Comparison of ENCODE assay signal across 12 cellular contexts in the genomic region with DNA sequence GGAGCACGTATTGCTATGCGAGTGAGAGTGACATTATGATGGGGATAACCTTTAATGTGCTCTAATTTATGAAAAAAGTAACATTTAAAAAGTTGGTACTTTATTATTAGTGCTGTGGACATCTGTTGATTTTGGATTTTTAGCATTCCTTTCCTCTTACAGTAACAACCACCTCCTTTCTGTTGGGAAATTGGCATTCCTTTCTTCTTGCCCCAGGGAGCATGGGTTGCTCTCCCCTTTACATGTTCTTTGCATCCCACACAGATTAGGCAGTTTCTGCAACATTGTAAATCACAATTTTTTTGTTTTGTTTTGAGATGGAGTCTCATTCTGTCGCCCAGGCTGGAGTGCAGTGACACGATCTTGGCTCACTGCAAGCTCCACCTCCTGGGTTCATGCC.
A peak's percentile ranks its signal among the peaks of the same experiment; 100 is the strongest.
DNase-seq lines count a peak whose midpoint lies in the region; TF ChIP-seq lines count a peak whose summit lies in the region.
"Had no signal": no experiment of that assay in that cellular context is flagged by ENCODE, and none has a peak within 500 bp of the region (broad histone marks: within the 10 kb centered on the region; RNA-seq: fewer than 3 reads in every experiment).

No MANE protein-coding gene starts in this region.

- H3K36me3 Mint-ChIP-seq in type B pancreatic cell, result no peaks in the 10 kb centered on the region

- H3K9me3 Mint-ChIP-seq in type B pancreatic cell, result peaks cover 5% of the 10 kb centered on the region

- H3K27ac ChIP-seq in coronary artery, result no peak overlapping the region
- H3K27ac ChIP-seq: C4-2B, tibial artery had no signal

- H3K4me3 ChIP-seq in coronary artery, result no peak overlapping the region
- H3K4me3 ChIP-seq: tibial artery had no signal

- no peak overlapping the region for H3K27ac Mint-ChIP-seq in type B pancreatic cell

- no peaks in the 10 kb centered on the region for H3K27me3 Mint-ChIP-seq in type B pancreatic cell

- H3K4me1 Mint-ChIP-seq in type B pancreatic cell (ENCODE audit: unreplicated experiment), result no peaks in the 10 kb centered on the region

- TF ChIP-seq CTCF in type B pancreatic cell (conservative IDR thresholded peaks at IDR 0.05) (no peak), coronary artery (IDR thresholded peaks at IDR 0.05) (no peak)

- H3K4me3 Mint-ChIP-seq in type B pancreatic cell, result no peak overlapping the region

- peak; percentile 60 for DNase-seq in AG08396 (ENCODE audit: low spot score)
- DNase-seq in HT1080 (ENCODE audit: low read depth), result peak; percentile 47
- peak; percentile 62 for DNase-seq in amniotic epithelial cell (ENCODE audit: low read depth)
- peak; percentile 21 for DNase-seq in kidney tubule cell (ENCODE audit: low spot score)
- no peak for DNase-seq in Ammon's horn (ENCODE audit: low spot score)
- no peak for DNase-seq in type B pancreatic cell (ENCODE audit: extremely low spot score, unreplicated experiment)
- DNase-seq in coronary artery (ENCODE audit: low spot score), result no peak
- no peak for DNase-seq in NCI-H82 treated with DMSO at 0.1 percent for 48 hours (lab: John Stamatoyannopoulos, UW; ENCODE audit: unreplicated experiment)
- DNase-seq: GOT3, NCI-H2029 treated with DMSO at 0.1 percent for 48 hours, tibial artery had no signal

Comparison
In these comparisons a context has a peak if more than half of its experiments do, and no peak if none do; other contexts are left out.
1. DNase-seq: peak in AG08396 (single experiment), HT1080 (single experiment), amniotic epithelial cell (single experiment) and kidney tubule cell (single experiment); none in Ammon's horn (single experiment), type B pancreatic cell (single experiment), coronary artery (single experiment) and NCI-H82 treated with DMSO at 0.1 percent for 48 hours (single experiment).